24 cellular contexts compared by ENCODE assay signal in the genomic region with DNA sequence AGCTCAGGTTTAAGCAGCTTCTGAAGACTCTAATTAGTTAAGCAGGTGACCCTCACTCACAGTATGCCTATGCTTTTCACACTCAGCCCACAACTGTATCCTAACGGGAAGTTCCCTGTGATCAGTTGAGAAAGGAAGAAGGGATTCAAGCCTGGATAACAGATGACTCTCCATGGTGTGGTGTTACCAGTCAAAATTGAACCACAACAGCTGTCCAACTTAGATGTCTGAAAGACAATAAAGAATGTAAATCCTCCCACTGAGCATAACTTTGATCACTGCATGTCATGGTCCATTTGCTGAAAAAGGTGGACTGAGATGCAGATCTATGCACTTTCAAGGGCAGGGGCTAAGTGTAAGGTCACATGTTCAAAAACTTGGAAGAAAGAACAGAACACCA. TPM values are rescaled to one million over a fixed set of nuclear protein-coding genes. Genes with fewer than 3 reads are reported as not detected.
DNase-seq lines count a peak whose midpoint lies in the region; ATAC-seq, FAIRE-seq and TF ChIP-seq lines count a peak whose summit lies in the region.
"Had no signal": no experiment of that assay in that cellular context is flagged by ENCODE, and none has a peak within 500 bp of the region (broad histone marks: within the 10 kb centered on the region; RNA-seq: fewer than 3 reads in every experiment).

No MANE protein-coding gene starts in this region.

- H3K27me3 ChIP-seq in OCI-LY3 (ENCODE audit: low read depth, low read length) (no peaks in the 10 kb centered on the region), GM12878 (replicated peaks in 1 of 2; ENCODE audit: control insufficient read depth in 2 of 2, insufficient read depth in 2 of 2, low read length in 1 of 2) (no peaks in the 10 kb centered on the region)
- H3K27me3 ChIP-seq: ascending aorta, BLaER1, gastrocnemius medialis, hepatocyte, ovary, right atrium auricular region, thyroid gland had no signal

- H3K9me3 Mint-ChIP-seq in activated naive CD4-positive, alpha-beta T cell treated with anti-CD3 and anti-CD28 coated beads, Interleukin-2, amount 10 ng/mL, durations not matched to agents 7 days and 5 days = no peaks in the 10 kb centered on the region
- H3K9me3 Mint-ChIP-seq in activated naive CD4-positive, alpha-beta T cell treated with anti-CD3 and anti-CD28 coated beads for 36 hours = no peaks in the 10 kb centered on the region
- no peaks in the 10 kb centered on the region for H3K9me3 Mint-ChIP-seq in type B pancreatic cell
- H3K9me3 Mint-ChIP-seq: activated CD4-positive, alpha-beta memory T cell treated with anti-CD3 and anti-CD28 coated beads for 36 hours; mesothelial cell of epicardium; nephron progenitor cell; stimulated activated naive CD8-positive, alpha-beta T cell treated with anti-CD3 and anti-CD28 coated beads, Interleukin-15, Interleukin-2, amounts not matched to agents 100 ng/mL and 50 ng/mL, for 24 hours had no signal

- H3K36me3 Mint-ChIP-seq in activated naive CD4-positive, alpha-beta T cell treated with anti-CD3 and anti-CD28 coated beads, Interleukin-2, amount 10 ng/mL, durations not matched to agents 7 days and 5 days = peaks cover 15% of the 10 kb centered on the region
- no peaks in the 10 kb centered on the region for H3K36me3 Mint-ChIP-seq in activated naive CD4-positive, alpha-beta T cell treated with anti-CD3 and anti-CD28 coated beads for 36 hours (ENCODE audit: low read depth)
- H3K36me3 Mint-ChIP-seq in type B pancreatic cell = no peaks in the 10 kb centered on the region
- H3K36me3 Mint-ChIP-seq: mesothelial cell of epicardium had no signal

- RAD21 ChIA-PET in GM12878 (lab: Charles Lee; ENCODE audit: unreplicated experiment) = interaction anchor here (0.7 to 3.7 kb wide), 25 partner anchors 9 to 244 kb away, joined by 3 to 133 read pairs (median 8); partner anchors contain the start of gene DIPK1A

- H3K4me1 ChIP-seq in OCI-LY3 (ENCODE audit: low read length) (peaks cover 21% of the 10 kb centered on the region), GM12878 (ENCODE audit: control insufficient read depth, insufficient read depth, low read length) (no peaks in the 10 kb centered on the region)
- H3K4me1 ChIP-seq: gastrocnemius medialis, left ventricle myocardium inferior, right atrium auricular region had no signal

- peak overlapping the region; percentile 66 for H3K27ac Mint-ChIP-seq in activated naive CD4-positive, alpha-beta T cell treated with anti-CD3 and anti-CD28 coated beads, Interleukin-2, amount 10 ng/mL, durations not matched to agents 7 days and 5 days
- H3K27ac Mint-ChIP-seq in activated naive CD4-positive, alpha-beta T cell treated with anti-CD3 and anti-CD28 coated beads for 36 hours = no peak overlapping the region
- peak overlapping the region; percentile 13 for H3K27ac Mint-ChIP-seq in type B pancreatic cell
- H3K27ac Mint-ChIP-seq: mesothelial cell of epicardium; nephron progenitor cell; stimulated activated naive CD8-positive, alpha-beta T cell treated with anti-CD3 and anti-CD28 coated beads, Interleukin-15, Interleukin-2, amounts not matched to agents 100 ng/mL and 50 ng/mL, for 24 hours had no signal

- POLR2A ChIA-PET in GM12878 (lab: Charles Lee) = interaction anchor here (0.5 to 2.5 kb wide), 6 partner anchors 13 to 135 kb away, joined by 4 to 28 read pairs (median 6); partner anchors contain the start of gene DIPK1A

- no peak for DNase-seq in activated naive CD4-positive, alpha-beta T cell treated with anti-CD3 and anti-CD28 coated beads, Interleukin-2, amount 10 ng/mL, durations not matched to agents 7 days and 5 days
- DNase-seq in activated naive CD4-positive, alpha-beta T cell treated with anti-CD3 and anti-CD28 coated beads for 36 hours = no peak
- DNase-seq in GM12878 (ENCODE audit: low read depth, low spot score) (no peak), type B pancreatic cell (ENCODE audit: extremely low spot score, unreplicated experiment) (no peak), substantia nigra (lab: John Stamatoyannopoulos, UW) (no peak), Kasumi-1 (lab: John Stamatoyannopoulos, UW) (no peak)
- DNase-seq: activated T-cell treated with anti-CD3 and anti-CD28 coated beads, Interleukin-2, amount 50 U/mL, for 1 hour; GOT3; left ventricle myocardium inferior had no signal

- no TSS peak for BruUV-seq in GM12878 (replicated peaks; lab: Mats Ljungman, UMichigan)

- H3K9me3 ChIP-seq in OCI-LY3 (ENCODE audit: insufficient read depth, low read length) (no peaks in the 10 kb centered on the region), GM12878 (replicated peaks; ENCODE audit: control insufficient read depth, insufficient read depth, low read length) (no peaks in the 10 kb centered on the region)
- H3K9me3 ChIP-seq: ascending aorta, BLaER1, gastrocnemius medialis, left ventricle myocardium inferior, ovary, right atrium auricular region, thyroid gland had no signal

- no peak overlapping the region for H3K4me3 Mint-ChIP-seq in activated naive CD4-positive, alpha-beta T cell treated with anti-CD3 and anti-CD28 coated beads, Interleukin-2, amount 10 ng/mL, durations not matched to agents 7 days and 5 days
- H3K4me3 Mint-ChIP-seq in activated naive CD4-positive, alpha-beta T cell treated with anti-CD3 and anti-CD28 coated beads for 36 hours = no peak overlapping the region
- no peak overlapping the region for H3K4me3 Mint-ChIP-seq in type B pancreatic cell
- H3K4me3 Mint-ChIP-seq: activated CD4-positive, alpha-beta memory T cell treated with anti-CD3 and anti-CD28 coated beads for 36 hours; mesothelial cell of epicardium; nephron progenitor cell; stimulated activated naive CD8-positive, alpha-beta T cell treated with anti-CD3 and anti-CD28 coated beads, Interleukin-15, Interleukin-2, amounts not matched to agents 100 ng/mL and 50 ng/mL, for 24 hours had no signal

- H3K79me2 ChIP-seq in OCI-LY3 (ENCODE audit: low read length) (no peaks in the 10 kb centered on the region), GM12878 (ENCODE audit: control insufficient read depth, insufficient read depth, low read length) (no peaks in the 10 kb centered on the region)
- H3K79me2 ChIP-seq: hepatocyte had no signal

- no peak for FAIRE-seq in GM12878 (lab: Jason Lieb, UNC)

- ATAC-seq in GM12878 = 0 out of 3 replicates have a peak, but pooled peaks have one; percentile 11
- no peak for ATAC-seq in HG02610 (IDR thresholded peaks at IDR 0.05; ENCODE audit: unreplicated experiment)

- WGBS in GM12878 (ENCODE audit: insufficient coverage, insufficient replicate concordance, low lambda C conversion rate, missing lambda C conversion rate) = 96% methylated on average over 1 of the region's 1 CpG

- H3K9ac ChIP-seq in OCI-LY3 (ENCODE audit: low read length) = peak overlapping the region; percentile 36
- no peak overlapping the region for H3K9ac ChIP-seq in GM12878 (ENCODE audit: control insufficient read depth, insufficient read depth, low read length)
- H3K9ac ChIP-seq: BLaER1, KMS-11 had no signal

- no peak for TF ChIP-seq EP300 in GM12878 (IDR thresholded peaks at IDR 0.05; ENCODE audit: borderline replicate concordance in 1 of 2, control insufficient read depth in 1 of 2, low read depth in 2 of 2, low read length in 2 of 2)

- SMC1A ChIA-PET in GM12878 (lab: Charles Lee; ENCODE audit: uncharacterized antibody, unreplicated experiment) = interaction anchor here (0.7 to 3.8 kb wide), 45 partner anchors 8 to 248 kb away, joined by 3 to 253 read pairs (median 5); partner anchors contain the start of genes DIPK1A and RPL5

- no peak for TF ChIP-seq POLR2A in GM12878 (IDR thresholded peaks at IDR 0.05; ENCODE audit: low read depth, low read length)

- H4K20me1 ChIP-seq in OCI-LY3 (ENCODE audit: insufficient read depth, low read length) (no peaks in the 10 kb centered on the region), GM12878 (ENCODE audit: control insufficient read depth, insufficient read depth) (no peaks in the 10 kb centered on the region)
- H4K20me1 ChIP-seq: BLaER1 had no signal

- in situ Hi-C loops in GM12878 (cut with MboI) = loop anchor here (5.0 kb wide), 1 partner anchor 136 kb away; no protein-coding TSS in a partner anchor

- no peak for TF ChIP-seq RAD21 in GM12878 (IDR thresholded peaks at IDR 0.05; ENCODE audit: insufficient read depth, low read depth, low read length)

- peak overlapping the region; percentile 61 for H2AFZ ChIP-seq in OCI-LY3 (ENCODE audit: low read depth, low read length)
- H2AFZ ChIP-seq in GM12878 (ENCODE audit: control insufficient read depth, low read depth, low read length) = no peak overlapping the region
- H2AFZ ChIP-seq: hepatocyte had no signal

- H3K36me3 ChIP-seq in OCI-LY3 (replicated peaks; ENCODE audit: low read depth, low read length) (no peaks in the 10 kb centered on the region), GM12878 (ENCODE audit: control insufficient read depth in 2 of 2, insufficient read depth in 2 of 2, low read length in 1 of 2) (no peaks in the 10 kb centered on the region)
- H3K36me3 ChIP-seq: ascending aorta, BLaER1, gastrocnemius medialis, left ventricle myocardium inferior, ovary, right atrium auricular region, thyroid gland had no signal

- H3K4me2 ChIP-seq in OCI-LY3 (ENCODE audit: low read length) (peak overlapping the region; percentile 32), GM12878 (ENCODE audit: control insufficient read depth, insufficient read depth) (no peak overlapping the region)
- H3K4me2 ChIP-seq: BLaER1, hepatocyte, KMS-11 had no signal

- intact Hi-C loops in activated naive CD4-positive, alpha-beta T cell treated with anti-CD3 and anti-CD28 coated beads for 36 hours (cut with micrococcal nuclease) = no loop called here
- intact Hi-C loops in GM12878 (cut with micrococcal nuclease; ENCODE audit: unreplicated experiment) = no loop called here

- peaks cover 6% of the 10 kb centered on the region for H3K27me3 Mint-ChIP-seq in activated naive CD4-positive, alpha-beta T cell treated with anti-CD3 and anti-CD28 coated beads, Interleukin-2, amount 10 ng/mL, durations not matched to agents 7 days and 5 days
- no peaks in the 10 kb centered on the region for H3K27me3 Mint-ChIP-seq in activated naive CD4-positive, alpha-beta T cell treated with anti-CD3 and anti-CD28 coated beads for 36 hours (ENCODE audit: low read depth)
- H3K27me3 Mint-ChIP-seq in type B pancreatic cell = no peaks in the 10 kb centered on the region
- H3K27me3 Mint-ChIP-seq: activated CD4-positive, alpha-beta memory T cell treated with anti-CD3 and anti-CD28 coated beads for 36 hours; stimulated activated naive CD8-positive, alpha-beta T cell treated with anti-CD3 and anti-CD28 coated beads, Interleukin-15, Interleukin-2, amounts not matched to agents 100 ng/mL and 50 ng/mL, for 24 hours had no signal

- H3K4me1 Mint-ChIP-seq in activated naive CD4-positive, alpha-beta T cell treated with anti-CD3 and anti-CD28 coated beads, Interleukin-2, amount 10 ng/mL, durations not matched to agents 7 days and 5 days = peaks cover 56% of the 10 kb centered on the region
- H3K4me1 Mint-ChIP-seq in activated naive CD4-positive, alpha-beta T cell treated with anti-CD3 and anti-CD28 coated beads for 36 hours (ENCODE audit: low read depth) = peaks cover 44% of the 10 kb centered on the region
- no peaks in the 10 kb centered on the region for H3K4me1 Mint-ChIP-seq in type B pancreatic cell (ENCODE audit: unreplicated experiment)

- TF ChIP-seq CTCF in OCI-LY3 (IDR thresholded peaks at IDR 0.05; ENCODE audit: low read depth, low read length) = no peak
- TF ChIP-seq CTCF in GM12878 (IDR thresholded peaks at IDR 0.05 in 2 of 3, conservative IDR thresholded peaks at IDR 0.05 in 1 of 3; ENCODE audit: control insufficient read depth in 2 of 3, extremely low read depth in 1 of 3, insufficient read depth in 1 of 3, low read depth in 3 of 3, low read length in 3 of 3) = no peak
- no peak for TF ChIP-seq CTCF in type B pancreatic cell (conservative IDR thresholded peaks at IDR 0.05)

- CTCF ChIA-PET in activated naive CD4-positive, alpha-beta T cell treated with anti-CD3 and anti-CD28 coated beads, Interleukin-2, amount 10 ng/mL, durations not matched to agents 7 days and 5 days (lab: Charles Lee) = interaction anchor here (0.7 to 3.8 kb wide), 36 partner anchors 10 to 245 kb away, joined by 3 to 375 read pairs (median 6); partner anchors contain the start of genes DIPK1A and RPL5
- CTCF ChIA-PET in activated naive CD4-positive, alpha-beta T cell treated with anti-CD3 and anti-CD28 coated beads for 36 hours (lab: Charles Lee) = interaction anchor here (0.6 to 3.8 kb wide), 45 partner anchors 10 to 288 kb away, joined by 3 to 227 read pairs (median 6); partner anchors contain the start of genes DIPK1A and MTF2
- CTCF ChIA-PET in GM12878 (lab: Yijun Ruan, JAX) = interaction anchor here (0.6 to 3.8 kb wide), 48 partner anchors 8 to 702 kb away, joined by 3 to 304 read pairs (median 6); partner anchors contain the start of genes DIPK1A, MTF2 and RPL5

- no peak overlapping the region for H3K4me3 ChIP-seq in OCI-LY3 (ENCODE audit: low read length)
- no peak overlapping the region for H3K4me3 ChIP-seq in GM12878
- H3K4me3 ChIP-seq: ascending aorta, BLaER1, gastrocnemius medialis, hepatocyte, left ventricle myocardium inferior, ovary, right atrium auricular region, SK-N-MC, thyroid gland had no signal

- no peak overlapping the region; the same call in 1 of the 2 replicates for H3K27ac ChIP-seq in OCI-LY3 (ENCODE audit: low read length)
- no peak overlapping the region for H3K27ac ChIP-seq in GM12878 (ENCODE audit: control insufficient read depth, insufficient read depth)
- no peak overlapping the region for H3K27ac ChIP-seq in substantia nigra (ENCODE audit: low read depth, low read length, poor library complexity, severe bottlenecking)
- H3K27ac ChIP-seq: ascending aorta, BLaER1, gastrocnemius medialis, hepatocyte, KMS-11, left ventricle myocardium inferior, ovary, right atrium auricular region, SK-N-MC had no signal

RNA-seq across cellular contexts. Expression of gene DIPK1A, which starts 32.3 kb away (rescaled TPM):
- total RNA-seq in activated naive CD4-positive, alpha-beta T cell treated with anti-CD3 and anti-CD28 coated beads for 36 hours = 1 to 10 TPM; 4.5 to 5.0 TPM
- 12.9 and 13.3 TPM in 2 replicates for total RNA-seq in GM12878 (2013; cell fraction: nucleolus; rRNA removed)
- total RNA-seq in GM12878 (2014; rRNA removed) = 6.6 and 7.0 TPM in 2 replicates
- 8.4 and 9.4 TPM in 2 replicates for total RNA-seq in GM12878 (2014; rRNA removed; fragmentation: Illumina TruSeq; extraction: Trizol)
- 8.1 and 9.3 TPM in 2 replicates for total RNA-seq in GM12878 (2021)
- 2.7 TPM for polyA plus RNA-seq in GM12878 (2011; ENCODE audit: low read depth)
- 12.0 and 19.7 TPM in 2 replicates for polyA plus RNA-seq in GM12878 (2011; rRNA removed)
- polyA plus RNA-seq in GM12878 (2011; cell fraction: cytosol; rRNA removed) = 3.9 and 5.0 TPM in 2 replicates
- 4.3 and 4.5 TPM in 2 replicates for polyA plus RNA-seq in GM12878 (2011; cell fraction: nucleus; rRNA removed)
- polyA plus RNA-seq in GM12878 (2012) = 6.6 and 8.6 TPM in 2 replicates
- polyA plus RNA-seq in GM12878 (2014; fragmentation: Illumina TruSeq; extraction: Trizol) = 12.5 and 16.9 TPM in 2 replicates
- polyA plus RNA-seq in GM12878 (2014; fragmentation: Nextera tagmentation; extraction: Ambion mirVana) = 1 to 10 TPM; 9.5 to 9.9 TPM
- polyA plus RNA-seq in GM12878 (2014; rRNA removed) = 4.9 and 5.1 TPM in 2 replicates
- polyA plus RNA-seq in GM12878 (2016; fragmentation: Nextera tagmentation; extraction: Ambion mirVana) = 10 to 100 TPM; 14.6 to 15.0 TPM
- polyA minus RNA-seq in GM12878 (2011; rRNA and poly(A)+ RNA removed) = 8.9 and 12.4 TPM in 2 replicates
- 2.9 and 3.7 TPM in 2 replicates for polyA minus RNA-seq in GM12878 (2011; cell fraction: cytosol; rRNA and poly(A)+ RNA removed)
- 3.4 and 3.7 TPM in 2 replicates for polyA minus RNA-seq in GM12878 (2011; cell fraction: nucleus; rRNA and poly(A)+ RNA removed)
- 4.6 and 9.8 TPM in 2 replicates for total RNA-seq in type B pancreatic cell (ENCODE audit: low replicate concordance)
